30 cellular contexts compared by ENCODE assay signal in the genomic region with DNA sequence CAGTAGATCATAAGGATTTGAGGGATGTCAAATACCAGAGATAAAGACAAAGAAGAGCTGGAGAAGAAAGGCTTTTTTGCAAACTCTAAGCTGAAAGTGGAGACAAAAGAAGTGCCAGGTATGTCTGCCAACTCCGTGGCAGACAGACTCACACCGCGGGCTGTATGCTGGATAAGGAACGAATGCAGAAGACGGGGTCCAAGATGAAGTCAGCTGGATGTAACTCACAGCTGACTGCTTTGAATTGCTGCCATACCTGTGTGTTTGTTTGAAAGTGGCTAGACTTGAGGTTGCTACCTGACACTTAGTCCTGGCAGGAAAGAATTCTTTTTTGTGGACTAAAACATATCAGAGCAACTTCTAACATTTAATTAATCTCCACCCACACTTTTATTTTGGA.
DNase-seq lines count a peak whose midpoint lies in the region; ATAC-seq, FAIRE-seq and TF ChIP-seq lines count a peak whose summit lies in the region.
"Had no signal": no experiment of that assay in that cellular context is flagged by ENCODE, and none has a peak within 500 bp of the region (broad histone marks: within the 10 kb centered on the region; RNA-seq: fewer than 3 reads in every experiment).

No MANE protein-coding gene starts in this region.

- H3K9me3 ChIP-seq in H9 (ENCODE audit: control insufficient read depth, low read depth, low read length), result no peaks in the 10 kb centered on the region
- H3K9me3 ChIP-seq in keratinocyte (ENCODE audit: control insufficient read depth, low read depth, low read length), result no peaks in the 10 kb centered on the region
- H3K9me3 ChIP-seq in prostate gland, result no peaks in the 10 kb centered on the region
- H3K9me3 ChIP-seq: BE2C, HAP-1, SJCRH30 had no signal

- H3K4me2 ChIP-seq in GM23338, result peak overlapping the region; percentile 42; the same call in 1 of the 2 replicates
- H3K4me2 ChIP-seq in H9 (ENCODE audit: insufficient read depth, insufficient read length, low read length), result no peak overlapping the region
- H3K4me2 ChIP-seq in keratinocyte (ENCODE audit: control insufficient read depth, extremely low read depth, insufficient read depth, low read depth, low read length), result no peak overlapping the region
- H3K4me2 ChIP-seq: PC-9 had no signal

- no peak overlapping the region for H2BK20ac ChIP-seq in H9 (ENCODE audit: low read depth, low read length, poor library complexity, severe bottlenecking)

- H3K79me1 ChIP-seq in H9 (ENCODE audit: insufficient read depth, low read depth, low read length, poor library complexity, severe bottlenecking), result no peaks in the 10 kb centered on the region

- no peak overlapping the region for H3K4ac ChIP-seq in H9 (ENCODE audit: low read depth, low read length)

- H3K4me3 ChIP-seq in GM23338, result no peak overlapping the region
- H3K4me3 ChIP-seq in astrocyte of the cerebellum (ENCODE audit: low read depth, low read length), result no peak overlapping the region
- no peak overlapping the region for H3K4me3 ChIP-seq in keratinocyte (ENCODE audit: control insufficient read depth in 2 of 3, extremely low read depth in 1 of 3, insufficient read depth in 2 of 3, low read depth in 1 of 3, low read length in 3 of 3)
- no peak overlapping the region for H3K4me3 ChIP-seq in prostate gland
- H3K4me3 ChIP-seq: HAP-1, PC-9, SJCRH30 had no signal

- TF ChIP-seq POLR2A in prostate gland (IDR thresholded peaks at IDR 0.05), result no peak

- H3K27ac ChIP-seq in GM23338 (ENCODE audit: low read depth) (no peak overlapping the region), H9 (ENCODE audit: insufficient read length, low read depth, low read length) (no peak overlapping the region), keratinocyte (ENCODE audit: control insufficient read depth, insufficient read depth, low read length) (no peak overlapping the region), prostate gland (no peak overlapping the region)
- H3K27ac ChIP-seq: PC-9, SJCRH30 had no signal

- dilution Hi-C loops in keratinocyte (cut with MboI; ENCODE audit: extremely low pct_ligation_motif_present, low sequenced_read_pairs), result no loop called here

- H3T11ph ChIP-seq in H9 (ENCODE audit: low read length), result no peak overlapping the region

- H4K20me1 ChIP-seq in GM23338 (replicated peaks; ENCODE audit: insufficient read depth), result no peaks in the 10 kb centered on the region
- H4K20me1 ChIP-seq in H9 (ENCODE audit: control insufficient read depth, insufficient read depth, insufficient read length), result no peaks in the 10 kb centered on the region
- no peaks in the 10 kb centered on the region for H4K20me1 ChIP-seq in keratinocyte (ENCODE audit: control insufficient read depth, extremely low read depth, insufficient read depth, low read length)

- H3K9me1 ChIP-seq in keratinocyte (ENCODE audit: control insufficient read depth, extremely low read depth, insufficient read depth, low read length), result no peaks in the 10 kb centered on the region

- DNase-seq in GM23338 (ENCODE audit: low spot score) (peak; percentile 15), H9 (no peak), astrocyte of the cerebellum (ENCODE audit: low read depth) (peak; percentile 42), keratinocyte (ENCODE audit: low read depth, low spot score) (no peak), NCI-H524 treated with DMSO at 0.1 percent for 48 hours (lab: John Stamatoyannopoulos, UW) (no peak), prostate gland (ENCODE audit: low spot score) (no peak)
- DNase-seq: BE2C; Calu3; CD8-positive, alpha-beta memory T cell; DMS79 treated with DMSO at 0.1 percent for 48 hours; GF-D8; HFFc6; KBM-7; NCI-H1048; NCI-H1417; NCI-H1694; NCI-H2029 treated with DMSO at 0.1 percent for 48 hours; NCI-H2171; NCI-H345; NCI-H510A treated with DMSO at 0.1 percent for 48 hours; NCI-H774; PC-9; SJCRH30 had no signal

- H3K36me3 Mint-ChIP-seq in GM23338 (ENCODE audit: low read depth) (0 out of 3 replicates have a peak, but pooled peaks cover 8% of the 10 kb centered on the region), H9 (ENCODE audit: insufficient read depth in 1 of 3, low read depth in 3 of 3) (no peaks in the 10 kb centered on the region)
- H3K36me3 Mint-ChIP-seq: CD14-positive monocyte had no signal

- H3K18ac ChIP-seq in H9 (ENCODE audit: insufficient read length, low read depth, low read length), result no peak overlapping the region

- H3K36me3 ChIP-seq in GM23338 (ENCODE audit: insufficient read depth), result no peaks in the 10 kb centered on the region
- no peaks in the 10 kb centered on the region for H3K36me3 ChIP-seq in keratinocyte (ENCODE audit: control insufficient read depth in 2 of 2, extremely low read depth in 1 of 2, insufficient read depth in 2 of 2, low read length in 2 of 2)
- H3K36me3 ChIP-seq in prostate gland, result no peaks in the 10 kb centered on the region
- H3K36me3 ChIP-seq: BE2C, HAP-1, SJCRH30 had no signal

- intact Hi-C loops in prostate gland (cut with DNase I), result no loop called here

- FAIRE-seq in keratinocyte (lab: Jason Lieb, UNC), result no peak
- FAIRE-seq: GM12891, HTR-8/SVneo had no signal

- TF ChIP-seq CTCF in GM23338 (conservative IDR thresholded peaks at IDR 0.05; ENCODE audit: low read depth in 2 of 2) (no peak), H9 (conservative IDR thresholded peaks at IDR 0.05) (no peak), astrocyte of the cerebellum (IDR thresholded peaks at IDR 0.05; ENCODE audit: low read depth, low read length, missing control alignments) (no peak), keratinocyte (optimal IDR thresholded peaks at IDR 0.05 in 1 of 3, IDR thresholded peaks at IDR 0.05 in 1 of 3, conservative IDR thresholded peaks at IDR 0.05 in 1 of 3; ENCODE audit: extremely low read depth in 1 of 3, insufficient read depth in 2 of 3, low read length in 3 of 3) (no peak), prostate gland (IDR thresholded peaks at IDR 0.05) (no peak)

- WGBS in H9 (ENCODE audit: extremely low coverage, insufficient read length, low lambda C conversion rate), result no CpG with 5 or more reads among the region's 5 CpGs
- 16% methylated on average over 5 of the region's 5 CpGs for WGBS in prostate gland

- H3K27ac Mint-ChIP-seq in GM23338, result peak overlapping the region; percentile 77
- H3K27ac Mint-ChIP-seq in H9, result peak overlapping the region in 2 of 3 experiments; percentile 29 to 88; a peak in 2 of 7 replicates
- H3K27ac Mint-ChIP-seq: CD14-positive monocyte, HFFc6 had no signal

- H3K27me3 Mint-ChIP-seq in GM23338 (ENCODE audit: insufficient read depth, low read depth, poor library complexity), result peaks cover 2% of the 10 kb centered on the region
- H3K27me3 Mint-ChIP-seq in H9 (ENCODE audit: low read depth), result no peaks in the 10 kb centered on the region

- H3K79me2 ChIP-seq in GM23338 (replicated peaks; ENCODE audit: insufficient read depth), result no peaks in the 10 kb centered on the region
- H3K79me2 ChIP-seq in H9 (ENCODE audit: insufficient read depth, low read length), result no peaks in the 10 kb centered on the region
- H3K79me2 ChIP-seq in keratinocyte (ENCODE audit: control insufficient read depth, insufficient read depth, low read length), result no peaks in the 10 kb centered on the region

- no peak overlapping the region for H2AFZ ChIP-seq in GM23338
- no peak overlapping the region for H2AFZ ChIP-seq in H9 (ENCODE audit: low read length)
- peak overlapping the region; percentile 42 for H2AFZ ChIP-seq in keratinocyte (ENCODE audit: control insufficient read depth, low read length)
- H2AFZ ChIP-seq: PC-9 had no signal

- no peaks in the 10 kb centered on the region for H3F3A ChIP-seq in GM23338 (replicated peaks; ENCODE audit: low read depth)

- H3K4me1 ChIP-seq in GM23338 (ENCODE audit: insufficient read depth) (peaks cover 43% of the 10 kb centered on the region), H9 (ENCODE audit: insufficient read depth, low read length) (peaks cover 5% of the 10 kb centered on the region; the same call in 1 of the 2 replicates), keratinocyte (ENCODE audit: control insufficient read depth, extremely low read depth, insufficient read depth, low read length) (peaks cover 8% of the 10 kb centered on the region), prostate gland (replicated peaks) (no peaks in the 10 kb centered on the region)
- H3K4me1 ChIP-seq: BE2C had no signal

- H3K23ac ChIP-seq in H9 (ENCODE audit: insufficient read length, low read depth, low read length), result no peak overlapping the region

- no peak overlapping the region for H2BK12ac ChIP-seq in H9 (ENCODE audit: insufficient read length, low read depth, low read length)

- no peak overlapping the region for H4K8ac ChIP-seq in H9 (replicated peaks; ENCODE audit: insufficient read length, low read depth, low read length)

- H3K4me3 Mint-ChIP-seq in GM23338 (no peak overlapping the region), H9 (no peak overlapping the region)
- H3K4me3 Mint-ChIP-seq: CD14-positive monocyte; CD8-positive, alpha-beta memory T cell; HFFc6 had no signal

- H3K4me1 Mint-ChIP-seq in GM23338, result peaks cover 38% of the 10 kb centered on the region
- peaks cover 47 to 50% of the 10 kb centered on the region in 2 experiments for H3K4me1 Mint-ChIP-seq in H9

- peak; percentile 67 for ATAC-seq in GM23338
- no peak for ATAC-seq in GM21576 (IDR thresholded peaks at IDR 0.05; ENCODE audit: unreplicated experiment)
- ATAC-seq: Right ventricle myocardium inferior, SK-N-SH treated with all-trans-retinoic acid at 6 μM for 48 hours had no signal

- no peaks in the 10 kb centered on the region for H3K9me2 ChIP-seq in GM23338 (ENCODE audit: insufficient read depth)

- no peak overlapping the region for H2AK5ac ChIP-seq in H9 (ENCODE audit: insufficient read length, low read length)

- no peaks in the 10 kb centered on the region for H3K27me3 ChIP-seq in GM23338 (ENCODE audit: insufficient read depth)
- no peaks in the 10 kb centered on the region for H3K27me3 ChIP-seq in H9 (ENCODE audit: insufficient read depth, low read length)
- H3K27me3 ChIP-seq in keratinocyte (ENCODE audit: control insufficient read depth, extremely low read depth, insufficient read depth, low read length), result no peaks in the 10 kb centered on the region
- H3K27me3 ChIP-seq in prostate gland (replicated peaks; ENCODE audit: insufficient read depth), result no peaks in the 10 kb centered on the region
- H3K27me3 ChIP-seq: BE2C, SJCRH30 had no signal

- no peaks in the 10 kb centered on the region for H3K23me2 ChIP-seq in H9 (ENCODE audit: insufficient read length, low read depth, low read length, poor library complexity, severe bottlenecking)

- no peak overlapping the region for H4K5ac ChIP-seq in H9 (ENCODE audit: insufficient read length, low read depth, low read length)

- H2BK5ac ChIP-seq in H9 (ENCODE audit: insufficient read length, low read length), result no peak overlapping the region

- no peak overlapping the region for H3K56ac ChIP-seq in H9 (ENCODE audit: insufficient read length, low read depth, low read length)

- H3K9me3 Mint-ChIP-seq in GM23338, result peaks cover 7% of the 10 kb centered on the region; the same call in 2 of the 3 replicates
- H3K9me3 Mint-ChIP-seq in H9, result no peaks in the 10 kb centered on the region
- H3K9me3 Mint-ChIP-seq: CD8-positive, alpha-beta memory T cell; HFFc6 had no signal

- H3K9ac ChIP-seq in H9 (ENCODE audit: extremely low read depth, insufficient read length, low read length) (no peak overlapping the region), keratinocyte (ENCODE audit: control insufficient read depth, extremely low read depth, insufficient read depth, low read length) (no peak overlapping the region)

- no peak overlapping the region for H3K14ac ChIP-seq in H9 (ENCODE audit: insufficient read depth, low read length)

- no peak overlapping the region for H4K91ac ChIP-seq in H9 (ENCODE audit: insufficient read length, low read depth, low read length)

- no peak overlapping the region for H2BK15ac ChIP-seq in H9 (ENCODE audit: low read depth, low read length)

- in situ Hi-C loops in astrocyte of the cerebellum (cut with HindIII; ENCODE audit: low sequenced_read_pairs), result no loop called here

- H2BK120ac ChIP-seq in H9 (ENCODE audit: low read depth, low read length, poor library complexity, severe bottlenecking), result no peak overlapping the region

Comparison
In these comparisons a context has a peak if more than half of its experiments do, and no peak if none do; other contexts are left out.
1. DNase-seq: peak in GM23338 (single experiment) and astrocyte of the cerebellum (single experiment); none in H9 (single experiment), keratinocyte (single experiment), NCI-H524 treated with DMSO at 0.1 percent for 48 hours (single experiment) and prostate gland (single experiment).